In genomic region chr2:216666461-216667233, GRCh38 we compare ENCODE assay signal across 8 cellular contexts. TPM values are rescaled to one million over a fixed set of nuclear protein-coding genes. Genes with fewer than 3 reads are reported as not detected.
DNase-seq lines count a peak whose midpoint lies in the region; ATAC-seq lines count a peak whose summit lies in the region.

No MANE protein-coding gene starts in this region.

- POLR2A ChIA-PET in activated CD4-positive, alpha-beta memory T cell treated with anti-CD3 and anti-CD28 coated beads for 36 hours (lab: Charles Lee) = no interaction called here

- DNase-seq in AML-193 (lab: John Stamatoyannopoulos, UW) (peak; percentile 23 to 45), NCI-H69 (lab: John Stamatoyannopoulos, UW) (peak; percentile 81), lung microvascular endothelial cell (ENCODE audit: low read depth in 2 of 2) (peak; percentile 69 to 73)
- DNase-seq in activated CD4-positive, alpha-beta memory T cell treated with anti-CD3 and anti-CD28 coated beads for 36 hours = peak; percentile 79
- DNase-seq in effector CD8-positive, alpha-beta T cell (lab: John Stamatoyannopoulos, UW) = peak; percentile 53
- DNase-seq in stimulated activated CD8-positive, alpha-beta memory T cell treated with anti-CD3 and anti-CD28 coated beads, Interleukin-2, amount 100 ng/mL, for 48 hours (ENCODE audit: low read depth in 2 of 2) = peak; percentile 16 to 40

- CTCF ChIA-PET in activated CD4-positive, alpha-beta memory T cell treated with anti-CD3 and anti-CD28 coated beads for 36 hours (lab: Charles Lee) = interaction anchor here (0.6 to 8.8 kb wide), 23 partner anchors 8 to 845 kb away, joined by 3 to 171 read pairs (median 4); no protein-coding TSS in a partner anchor

- H3K9me3 Mint-ChIP-seq in activated CD4-positive, alpha-beta memory T cell treated with anti-CD3 and anti-CD28 coated beads for 36 hours = no peaks in the 10 kb centered on the region

- peaks cover 3% of the 10 kb centered on the region for H3K27me3 Mint-ChIP-seq in activated CD4-positive, alpha-beta memory T cell treated with anti-CD3 and anti-CD28 coated beads for 36 hours

- no peaks in the 10 kb centered on the region for H3K36me3 Mint-ChIP-seq in activated CD4-positive, alpha-beta memory T cell treated with anti-CD3 and anti-CD28 coated beads for 36 hours

- H3K27ac Mint-ChIP-seq in activated CD4-positive, alpha-beta memory T cell treated with anti-CD3 and anti-CD28 coated beads for 36 hours = no peak overlapping the region

- ATAC-seq in GM19035 (IDR thresholded peaks at IDR 0.05; ENCODE audit: unreplicated experiment) (peak; percentile 79), HG03460 (IDR thresholded peaks at IDR 0.05; ENCODE audit: unreplicated experiment) (peak; percentile 63)

- intact Hi-C loops in activated CD4-positive, alpha-beta memory T cell treated with anti-CD3 and anti-CD28 coated beads for 36 hours (cut with micrococcal nuclease) = loop anchor here (1.0 to 10.0 kb wide), 7 partner anchors 147 to 716 kb away; partner anchors contain the start of gene SMARCAL1

- no peaks in the 10 kb centered on the region for H3K4me1 Mint-ChIP-seq in activated CD4-positive, alpha-beta memory T cell treated with anti-CD3 and anti-CD28 coated beads for 36 hours (ENCODE audit: low read depth)

- no peak overlapping the region for H3K4me3 Mint-ChIP-seq in activated CD4-positive, alpha-beta memory T cell treated with anti-CD3 and anti-CD28 coated beads for 36 hours

RNA-seq across cellular contexts. Expression of gene IGFBP5, which starts 28.7 kb away (rescaled TPM):
- not detected for total RNA-seq in activated CD4-positive, alpha-beta memory T cell treated with anti-CD3 and anti-CD28 coated beads for 36 hours
- 0.20 and 5.0 TPM in 2 replicates for total RNA-seq in lung microvascular endothelial cell

RNA-seq across cellular contexts. Expression of gene IGFBP2, which starts 33.4 kb away (rescaled TPM):
- total RNA-seq in activated CD4-positive, alpha-beta memory T cell treated with anti-CD3 and anti-CD28 coated beads for 36 hours = 1 to 10 TPM in 1 of 2 experiments, under 1 TPM in 1; 0.85 to 1.4 TPM
- total RNA-seq in lung microvascular endothelial cell = 24.0 and 56.2 TPM in 2 replicates

Comparison
In these comparisons a context has a peak if more than half of its experiments do, and no peak if none do; other contexts are left out.
1. Peak in every context shown above with its lines: DNase-seq and ATAC-seq.
2. DNase-seq: peak in every context shown above with its lines; median percentile 81 in NCI-H69; 79 in activated CD4-positive, alpha-beta memory T cell treated with anti-CD3 and anti-CD28 coated beads for 36 hours; 71 in lung microvascular endothelial cell; 53 in effector CD8-positive, alpha-beta T cell; 34 in AML-193; 28 in stimulated activated CD8-positive, alpha-beta memory T cell treated with anti-CD3 and anti-CD28 coated beads, Interleukin-2, amount 100 ng/mL, for 48 hours.
3. RNA of gene IGFBP2, which starts 33.4 kb away (total RNA-seq): 24.0 to 56.2 TPM in lung microvascular endothelial cell; 0.85 to 1.4 TPM in activated CD4-positive, alpha-beta memory T cell treated with anti-CD3 and anti-CD28 coated beads for 36 hours; every median in the first group is over 10 times any median in the second.